In the genomic region with DNA sequence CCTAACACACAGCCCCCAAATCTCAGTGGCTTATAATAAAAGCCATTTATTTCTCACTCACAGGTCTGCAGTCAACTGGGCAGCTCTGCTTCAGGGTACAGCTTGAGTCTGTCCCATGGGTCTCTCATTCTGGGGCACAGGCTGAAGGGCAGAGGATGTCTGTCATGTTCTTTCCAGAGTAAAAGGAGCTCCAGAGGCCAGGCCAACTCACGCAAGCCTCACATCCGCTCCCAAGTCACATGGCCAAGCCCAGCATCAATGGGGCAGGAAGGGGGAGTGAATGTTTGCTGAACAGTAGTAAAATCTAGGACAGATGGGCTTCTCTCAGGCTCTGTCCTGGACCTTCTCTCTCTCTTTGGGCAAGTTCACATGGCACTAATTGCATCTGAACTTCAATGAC, we compare ENCODE assay signal across 8 cellular contexts. TPM values are rescaled to one million over a fixed set of nuclear protein-coding genes. Genes with fewer than 3 reads are reported as not detected.
DNase-seq lines count a peak whose midpoint lies in the region; ATAC-seq and TF ChIP-seq lines count a peak whose summit lies in the region.

No MANE protein-coding gene starts in this region.

- H3K27me3 ChIP-seq in body of pancreas (no peaks in the 10 kb centered on the region), right lobe of liver (no peaks in the 10 kb centered on the region), MM.1S (replicated peaks; ENCODE audit: insufficient read depth, low read length) (no peaks in the 10 kb centered on the region; the same call in none of the 2 replicates)

- H3K4me3 ChIP-seq in body of pancreas = no peak overlapping the region
- H3K4me3 ChIP-seq in right lobe of liver = no peak overlapping the region
- no peak overlapping the region for H3K4me3 ChIP-seq in MM.1S (ENCODE audit: low read length)

- H3K9ac ChIP-seq in MM.1S (ENCODE audit: low read length) = no peak overlapping the region

- peaks cover 3% of the 10 kb centered on the region for H3K4me1 ChIP-seq in body of pancreas
- H3K4me1 ChIP-seq in right lobe of liver = peaks cover 0 to under 1% (median 0%) of the 10 kb centered on the region in 4 donors
- H3K4me1 ChIP-seq in MM.1S (ENCODE audit: low read length) = peaks cover 17% of the 10 kb centered on the region

- intact Hi-C loops in body of pancreas (cut with DNase I) (no loop called here), right lobe of liver (cut with DNase I) (loop anchor here in 1 of 2 donors (5.0 kb wide), 1 partner anchor 69 kb away; no protein-coding TSS in a partner anchor)

- H2AFZ ChIP-seq in MM.1S (ENCODE audit: low read length) = no peak overlapping the region

- ATAC-seq in body of pancreas = peak; percentile 38
- ATAC-seq in right lobe of liver = peak; percentile 58 to 78 (median 70)
- ATAC-seq in GM18520 (IDR thresholded peaks at IDR 0.05; ENCODE audit: unreplicated experiment) = no peak

- peak; percentile 42 for DNase-seq in stimulated activated CD4-positive, alpha-beta T cell treated with anti-CD3 and anti-CD28 coated beads, Interleukin-15, amount 100 ng/mL, for 24 hours
- DNase-seq in stimulated activated CD4-positive, alpha-beta T cell treated with anti-CD3 and anti-CD28 coated beads, Interleukin-4, amount 100 ng/mL, for 1 hour = no peak
- DNase-seq in body of pancreas (peak in 3 of 4 donors; percentile 45 to 77 (median 53)), right lobe of liver (peak in 1 of 3 donors; percentile 47), MM.1S (no peak), NCI-H524 treated with DMSO at 0.1 percent for 48 hours (lab: John Stamatoyannopoulos, UW) (no peak), NCI-H1092 (lab: John Stamatoyannopoulos, UW) (no peak)

- peak overlapping the region in 1 of 4 donors; percentile 16 for H3K27ac ChIP-seq in body of pancreas
- H3K27ac ChIP-seq in right lobe of liver = peak overlapping the region in 2 of 3 donors; percentile 8 to 43
- H3K27ac ChIP-seq in MM.1S (ENCODE audit: low read length) = no peak overlapping the region

- H3F3A ChIP-seq in MM.1S (ENCODE audit: insufficient read depth, low read length) = peaks cover 11% of the 10 kb centered on the region; the same call in 1 of the 2 replicates

- H3K36me3 ChIP-seq in body of pancreas (replicated peaks in 1 of 2; ENCODE audit: insufficient read depth in 1 of 2, low read depth in 2 of 2) (no peaks in the 10 kb centered on the region), right lobe of liver (no peaks in the 10 kb centered on the region), MM.1S (replicated peaks; ENCODE audit: insufficient read depth, low read length) (no peaks in the 10 kb centered on the region)

- no peak for TF ChIP-seq POLR2A in body of pancreas (IDR thresholded peaks at IDR 0.05)
- no peak for TF ChIP-seq POLR2A in right lobe of liver (IDR thresholded peaks at IDR 0.05)

- no peaks in the 10 kb centered on the region for H4K20me1 ChIP-seq in MM.1S (ENCODE audit: insufficient read depth, low read length)

- H3K9me3 ChIP-seq in body of pancreas = no peaks in the 10 kb centered on the region
- H3K9me3 ChIP-seq in right lobe of liver = no peaks in the 10 kb centered on the region
- H3K9me3 ChIP-seq in MM.1S (replicated peaks; ENCODE audit: insufficient read depth, low read length) = no peaks in the 10 kb centered on the region

- H3K4me2 ChIP-seq in MM.1S (ENCODE audit: low read depth, low read length) = no peak overlapping the region

- no peaks in the 10 kb centered on the region for H3K9me2 ChIP-seq in MM.1S (replicated peaks; ENCODE audit: insufficient read depth, low read length)

- H3K79me2 ChIP-seq in MM.1S (ENCODE audit: low read length) = no peaks in the 10 kb centered on the region

- TF ChIP-seq CTCF in body of pancreas (IDR thresholded peaks at IDR 0.05) (no peak), right lobe of liver (IDR thresholded peaks at IDR 0.05) (no peak), MM.1S (IDR thresholded peaks at IDR 0.05; ENCODE audit: low read length) (no peak)

- WGBS in body of pancreas, 2 donors = 15 to 20% methylated on average over 2 of the region's 2 CpGs
- WGBS in right lobe of liver (ENCODE audit: insufficient coverage, low coverage, low lambda C conversion rate, missing lambda C conversion rate) = no CpG with 5 or more reads among the region's 2 CpGs

RNA-seq across cellular contexts. Expression of gene SSBP3, which starts 7.1 kb away (rescaled TPM):
- total RNA-seq in body of pancreas (10 to 100 TPM in 1 of 2 donors, 1 to 10 TPM in 1; 7.9 to 23.1 TPM), right lobe of liver (10 to 100 TPM; 19.4 to 34.1 (median 24.4) TPM)

Comparison
In these comparisons a context has a peak if more than half of its experiments do, and no peak if none do; other contexts are left out.
1. DNase-seq: peak in stimulated activated CD4-positive, alpha-beta T cell treated with anti-CD3 and anti-CD28 coated beads, Interleukin-15, amount 100 ng/mL, for 24 hours (single experiment) and body of pancreas (3 of 4); none in stimulated activated CD4-positive, alpha-beta T cell treated with anti-CD3 and anti-CD28 coated beads, Interleukin-4, amount 100 ng/mL, for 1 hour (single experiment), MM.1S (single experiment), NCI-H524 treated with DMSO at 0.1 percent for 48 hours (single experiment) and NCI-H1092 (single experiment).